In the genomic region with DNA sequence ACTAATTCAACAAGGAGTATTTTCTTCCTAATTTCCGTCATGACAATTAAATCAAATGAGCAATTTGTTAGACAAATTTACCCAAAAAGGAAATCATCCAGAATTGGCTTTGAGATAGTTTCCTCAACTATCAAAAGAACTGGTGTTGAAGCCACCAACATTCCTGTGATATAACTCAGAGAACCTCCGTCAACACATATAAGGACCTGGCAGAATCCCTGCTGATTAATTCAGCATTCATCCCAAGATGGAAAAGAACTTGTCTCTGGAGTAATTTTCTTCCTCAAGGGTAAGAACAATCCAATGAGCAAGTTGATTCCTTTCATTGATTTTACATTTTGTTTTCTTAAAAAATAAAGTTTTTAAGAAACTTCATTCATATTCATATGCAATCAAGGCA, we compare ENCODE assay signal across 19 cellular contexts.
DNase-seq lines count a peak whose midpoint lies in the region; ATAC-seq, FAIRE-seq and TF ChIP-seq lines count a peak whose summit lies in the region.
"Had no signal": no experiment of that assay in that cellular context is flagged by ENCODE, and none has a peak within 500 bp of the region (broad histone marks: within the 10 kb centered on the region; RNA-seq: fewer than 3 reads in every experiment).

No MANE protein-coding gene starts in this region.

- CTCF ChIA-PET in MCF 10A (lab: Yijun Ruan, JAX) = interaction anchor here (1.3 kb wide), 1 partner anchor 61 kb away, joined by 4 read pairs; no protein-coding TSS in a partner anchor

- no peak overlapping the region for H3K4me3 ChIP-seq in breast epithelium
- no peak overlapping the region for H3K4me3 ChIP-seq in fibroblast of villous mesenchyme (ENCODE audit: low read depth, low read length)
- H3K4me3 ChIP-seq: right atrium auricular region had no signal

- no peak for TF ChIP-seq POLR2A in breast epithelium (IDR thresholded peaks at IDR 0.05)
- no peak for TF ChIP-seq POLR2A in GM12891 (IDR thresholded peaks at IDR 0.05; ENCODE audit: low read depth, low read length)

- H3K36me3 ChIP-seq in breast epithelium = peaks cover 3% of the 10 kb centered on the region

- FAIRE-seq in GM12891 (lab: Jason Lieb, UNC) = no peak

- peaks cover 72% of the 10 kb centered on the region for H3K36me3 Mint-ChIP-seq in MCF 10A (ENCODE audit: insufficient read depth, unreplicated experiment)

- intact Hi-C loops in MCF 10A (cut with micrococcal nuclease) = no loop called here
- intact Hi-C loops in breast epithelium (cut with DNase I; ENCODE audit: low total_unique reads) = no loop called here

- peaks cover 27% of the 10 kb centered on the region for H3K4me1 Mint-ChIP-seq in MCF 10A (ENCODE audit: insufficient read depth, unreplicated experiment)

- no peaks in the 10 kb centered on the region for H3K9me3 Mint-ChIP-seq in MCF 10A (ENCODE audit: unreplicated experiment)
- H3K9me3 Mint-ChIP-seq: naive thymus-derived CD4-positive, alpha-beta T cell had no signal

- POLR2A ChIA-PET in MCF 10A (lab: Yijun Ruan, JAX) = interaction anchor here (0.7 to 2.2 kb wide), 4 partner anchors 9 to 60 kb away, joined by 3 to 6 read pairs (median 4); no protein-coding TSS in a partner anchor

- no peak for ATAC-seq in omental fat pad (ENCODE audit: low FRiP score)
- ATAC-seq: HCT116; left ventricle myocardium superior; naive thymus-derived CD4-positive, alpha-beta T cell had no signal

- no peaks in the 10 kb centered on the region for H3K27me3 Mint-ChIP-seq in MCF 10A (ENCODE audit: insufficient read depth, unreplicated experiment)
- H3K27me3 Mint-ChIP-seq: naive thymus-derived CD4-positive, alpha-beta T cell had no signal

- no peak overlapping the region for H3K4me3 Mint-ChIP-seq in MCF 10A (ENCODE audit: unreplicated experiment)
- H3K4me3 Mint-ChIP-seq: naive thymus-derived CD4-positive, alpha-beta T cell had no signal

- TF ChIP-seq CTCF in MCF 10A (IDR thresholded peaks at IDR 0.05; ENCODE audit: unreplicated experiment) = no peak
- TF ChIP-seq CTCF in breast epithelium (IDR thresholded peaks at IDR 0.05) = no peak
- TF ChIP-seq CTCF in fibroblast of villous mesenchyme (IDR thresholded peaks at IDR 0.05; ENCODE audit: insufficient read depth, low read depth, low read length) = no peak
- TF ChIP-seq CTCF in omental fat pad (IDR thresholded peaks at IDR 0.05) = no peak

- no peaks in the 10 kb centered on the region for H3K9me3 ChIP-seq in breast epithelium
- H3K9me3 ChIP-seq: right atrium auricular region had no signal

- no TSS peak for BruUV-seq in MCF 10A (replicated peaks; lab: Mats Ljungman, UMichigan)

- no peaks in the 10 kb centered on the region for H3K27me3 ChIP-seq in breast epithelium
- H3K27me3 ChIP-seq: right atrium auricular region had no signal

- DNase-seq in MCF 10A (ENCODE audit: unreplicated experiment) (peak; percentile 37), breast epithelium (ENCODE audit: low spot score in 2 of 2) (no peak), amniotic stem cell (lab: John Stamatoyannopoulos, UW) (peak; percentile 31), fibroblast of villous mesenchyme (ENCODE audit: low read depth) (peak; percentile 50), NCI-H2029 treated with DMSO at 0.1 percent for 48 hours (lab: John Stamatoyannopoulos, UW) (no peak), omental fat pad (ENCODE audit: low spot score) (no peak), GM12891 (ENCODE audit: insufficient read length, low spot score) (no peak), NCI-H446 treated with DMSO at 0.1 percent for 48 hours (lab: John Stamatoyannopoulos, UW) (no peak)
- DNase-seq: activated CD4-positive, alpha-beta T cell treated with anti-CD3 and anti-CD28 coated beads for 1 hour; activated CD8-positive, alpha-beta memory T cell treated with anti-CD3 and anti-CD28 coated beads, Interleukin-2, amount 50 U/mL, for 4 hours; activated naive CD4-positive, alpha-beta T cell treated with anti-CD3 and anti-CD28 coated beads, Interleukin-2, amount 50 U/mL, for 16 hours; Kasumi-1; left ventricle myocardium superior; naive thymus-derived CD4-positive, alpha-beta T cell; NCI-H187 treated with DMSO at 0.1 percent for 48 hours; stimulated activated CD4-positive, alpha-beta T cell treated with anti-CD3 and anti-CD28 coated beads, Interleukin-2, amount 100 ng/mL, for 48 hours had no signal

- peak overlapping the region; percentile 23 for H3K27ac Mint-ChIP-seq in MCF 10A (ENCODE audit: low read depth, unreplicated experiment)

- no peaks in the 10 kb centered on the region for H3K4me1 ChIP-seq in breast epithelium

- H3K27ac ChIP-seq in breast epithelium = no peak overlapping the region
- H3K27ac ChIP-seq: 22Rv1, right atrium auricular region had no signal

TF ChIP-seq in GM12891, 5 proteins besides CTCF, POLR2A, EP300 and RAD21:
- TF ChIP-seq POLR2AphosphoS5 (IDR thresholded peaks at IDR 0.05; ENCODE audit: low read depth, low read length) (no peak), TAF1 (IDR thresholded peaks at IDR 0.05; ENCODE audit: low read depth, low read length) (no peak), POU2F2 (IDR thresholded peaks at IDR 0.05; ENCODE audit: low read depth, low read length) (no peak), PAX5 (IDR thresholded peaks at IDR 0.05; ENCODE audit: insufficient read depth, low read length, severe bottlenecking) (no peak), SPI1 (IDR thresholded peaks at IDR 0.05; ENCODE audit: low read depth, low read length) (no peak)

Comparison
In these comparisons a context has a peak if more than half of its experiments do, and no peak if none do; other contexts are left out.
1. DNase-seq: peak in MCF 10A (single experiment), amniotic stem cell (single experiment) and fibroblast of villous mesenchyme (single experiment); none in breast epithelium (0 of 2), NCI-H2029 treated with DMSO at 0.1 percent for 48 hours (single experiment), omental fat pad (single experiment), GM12891 (single experiment) and NCI-H446 treated with DMSO at 0.1 percent for 48 hours (single experiment).